In genomic region chr2:179861027-179861776, GRCh38 we compare ENCODE assay signal across 8 cellular contexts. TPM values are rescaled to one million over a fixed set of nuclear protein-coding genes. Genes with fewer than 3 reads are reported as not detected.
DNase-seq lines count a peak whose midpoint lies in the region; FAIRE-seq and TF ChIP-seq lines count a peak whose summit lies in the region.

TSS of gene ZNF385B (minus strand) at chr2:179861612.

- H3K36me3 ChIP-seq in GM06990 (ENCODE audit: control insufficient read depth, insufficient read depth, low read length): no peaks in the 10 kb centered on the region
- no peaks in the 10 kb centered on the region for H3K36me3 ChIP-seq in liver (ENCODE audit: control insufficient read depth in 4 of 4, insufficient read depth in 3 of 4, low read depth in 1 of 4, low read length in 3 of 4)
- no peaks in the 10 kb centered on the region for H3K36me3 ChIP-seq in tibial artery

- no peak for FAIRE-seq in H54 (lab: Jason Lieb, UNC)
- FAIRE-seq in RCC 7860 (lab: Jason Lieb, UNC): no peak

- H3K9me3 ChIP-seq in liver (ENCODE audit: control insufficient read depth in 4 of 4, low read length in 3 of 4) (no peaks in the 10 kb centered on the region), tibial artery (no peaks in the 10 kb centered on the region)

- intact Hi-C loops in tibial artery (cut with DNase I; ENCODE audit: low total_unique reads): no loop called here

- TF ChIP-seq CTCF in GM06990 (IDR thresholded peaks at IDR 0.05; ENCODE audit: insufficient read depth, low read length, poor library complexity, severe bottlenecking) (no peak), liver (IDR thresholded peaks at IDR 0.05; ENCODE audit: low read depth, low read length, missing input control) (no peak), tibial artery (IDR thresholded peaks at IDR 0.05) (no peak)

- H3K27ac ChIP-seq in liver (ENCODE audit: low read depth in 1 of 2, low read length in 2 of 2) (peak within 1 kb of the TSS; percentile 43 to 47), tibial artery (peak within 1 kb of the TSS in 1 of 2 donors; percentile 28)

- no peak for TF ChIP-seq POLR2A in H54 (IDR thresholded peaks at IDR 0.05; ENCODE audit: low read depth, low read length)

- H3K4me3 ChIP-seq in GM06990 (replicated peaks; ENCODE audit: low read depth, low read length): peak within 1 kb of the TSS; percentile 26
- peak within 1 kb of the TSS; percentile 64 to 92 (median 70) for H3K4me3 ChIP-seq in liver (ENCODE audit: low read depth in 1 of 3, low read length in 3 of 3)
- H3K4me3 ChIP-seq in tibial artery: peak within 1 kb of the TSS; percentile 50

- WGBS in liver: under 1% methylated on average over 91 of the region's 91 CpGs

- peak; percentile 13 for DNase-seq in GM06990 (ENCODE audit: extremely low read depth, insufficient read length)
- DNase-seq in H54 (ENCODE audit: insufficient read length, low spot score): peak; percentile 13
- peak; percentile 63 for DNase-seq in NCI-H69 (lab: John Stamatoyannopoulos, UW)
- DNase-seq in cerebellum (ENCODE audit: low spot score): peak; percentile 60
- DNase-seq in tibial artery: peak in 1 of 2 donors; percentile 24
- DNase-seq in RCC 7860 (ENCODE audit: low spot score): no peak
- no peak for DNase-seq in NCI-H128 (lab: John Stamatoyannopoulos, UW; ENCODE audit: unreplicated experiment)

- H3K4me1 ChIP-seq in liver (ENCODE audit: control insufficient read depth in 4 of 4, insufficient read depth in 4 of 4, low read length in 3 of 4): peaks cover 0 to 18% (median 10%) of the 10 kb centered on the region in 4 donors
- H3K4me1 ChIP-seq in tibial artery: peaks cover 0 to 19% (median 12%) of the 10 kb centered on the region in 4 donors

- H3K9ac ChIP-seq in liver (ENCODE audit: low read depth in 1 of 2, low read length in 2 of 2): peak within 1 kb of the TSS; percentile 8 to 36

- no peak for TF ChIP-seq RAD21 in liver (IDR thresholded peaks at IDR 0.05)

- H3K27me3 ChIP-seq in GM06990 (replicated peaks; ENCODE audit: control insufficient read depth, insufficient read depth, low read length) (no peaks in the 10 kb centered on the region), liver (ENCODE audit: control insufficient read depth in 4 of 4, insufficient read depth in 4 of 4, low read length in 3 of 4) (no peaks in the 10 kb centered on the region), tibial artery (peaks cover 0 to 22% of the 10 kb centered on the region in 2 donors)

TF ChIP-seq in liver, 16 proteins besides CTCF, POLR2A, EP300 and RAD21:
- TF ChIP-seq HNF4A (conservative IDR thresholded peaks at IDR 0.05): no peak
- TF ChIP-seq EGR1 (IDR thresholded peaks at IDR 0.05; ENCODE audit: low read depth in 2 of 2): peak in 1 of 2 donors; percentile 33

RNA-seq across cellular contexts. Expression of gene ZNF385B, which starts in this region (rescaled TPM):
- total RNA-seq in cerebellum: 10.5 TPM
- 1 to 10 TPM; 3.2 to 4.7 TPM for total RNA-seq in liver
- polyA plus RNA-seq in liver: 1 to 10 TPM; 3.0 to 7.2 TPM

Comparison
In these comparisons a context has a peak if more than half of its experiments do, and no peak if none do; other contexts are left out.
1. DNase-seq: peak in GM06990 (single experiment), H54 (single experiment), NCI-H69 (single experiment) and cerebellum (single experiment); none in RCC 7860 (single experiment) and NCI-H128 (single experiment).
2. Peak in every context shown above with its lines, with median percentiles within 50 percentile points of each other: H3K4me3 ChIP-seq.